1 cellular context compared by ENCODE assay signal in the genomic region with DNA sequence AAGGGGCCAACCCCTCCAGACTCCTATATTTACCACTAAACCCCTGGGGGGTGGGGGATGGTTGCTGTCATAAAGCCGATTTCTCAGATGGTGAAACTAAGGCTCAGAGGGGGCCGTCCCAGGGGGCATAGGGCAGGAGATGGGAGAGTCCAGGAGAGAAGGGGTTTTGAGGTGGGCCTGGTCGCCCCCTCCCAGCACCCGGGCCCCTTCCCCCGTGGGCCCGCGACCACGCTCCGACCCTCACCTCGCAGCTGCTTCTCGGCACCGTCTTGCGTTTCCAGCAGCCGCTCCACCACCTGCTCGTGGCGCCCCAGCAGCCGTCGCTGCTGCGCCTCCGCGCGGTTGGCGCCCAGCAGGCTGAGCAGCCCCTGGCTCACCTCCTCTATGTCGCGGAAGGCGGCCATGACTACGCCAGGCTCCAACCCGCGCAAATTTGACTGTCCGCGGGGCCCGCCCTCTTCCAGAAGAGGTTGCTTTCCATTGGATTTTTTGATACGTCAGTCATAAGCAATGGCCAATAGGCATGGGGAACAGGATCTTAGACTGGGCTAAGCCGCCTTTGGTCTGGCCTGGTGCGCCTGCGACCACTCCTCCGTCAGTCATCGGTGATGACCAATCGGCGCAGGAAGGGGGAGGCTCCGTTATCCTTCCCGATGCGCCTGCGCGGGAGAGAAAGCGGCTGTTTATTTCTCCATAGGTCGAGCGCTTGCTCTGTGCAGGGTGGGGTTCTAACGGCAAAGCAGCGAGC.
TF ChIP-seq lines count a peak whose summit lies in the region.

A gene with protein sequence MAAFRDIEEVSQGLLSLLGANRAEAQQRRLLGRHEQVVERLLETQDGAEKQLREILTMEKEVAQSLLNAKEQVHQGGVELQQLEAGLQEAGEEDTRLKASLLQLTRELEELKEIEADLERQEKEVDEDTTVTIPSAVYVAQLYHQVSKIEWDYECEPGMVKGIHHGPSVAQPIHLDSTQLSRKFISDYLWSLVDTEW (minus strand): TSS at position 410 of the 748 bp plus-strand sequence. CDS start 6 bp downstream, at position 404.

TF ChIP-seq in HEK293, 187 proteins besides CTCF, POLR2A, EP300 and RAD21 (continued from another document and continues in another):
- TF ChIP-seq, protein P1, sequence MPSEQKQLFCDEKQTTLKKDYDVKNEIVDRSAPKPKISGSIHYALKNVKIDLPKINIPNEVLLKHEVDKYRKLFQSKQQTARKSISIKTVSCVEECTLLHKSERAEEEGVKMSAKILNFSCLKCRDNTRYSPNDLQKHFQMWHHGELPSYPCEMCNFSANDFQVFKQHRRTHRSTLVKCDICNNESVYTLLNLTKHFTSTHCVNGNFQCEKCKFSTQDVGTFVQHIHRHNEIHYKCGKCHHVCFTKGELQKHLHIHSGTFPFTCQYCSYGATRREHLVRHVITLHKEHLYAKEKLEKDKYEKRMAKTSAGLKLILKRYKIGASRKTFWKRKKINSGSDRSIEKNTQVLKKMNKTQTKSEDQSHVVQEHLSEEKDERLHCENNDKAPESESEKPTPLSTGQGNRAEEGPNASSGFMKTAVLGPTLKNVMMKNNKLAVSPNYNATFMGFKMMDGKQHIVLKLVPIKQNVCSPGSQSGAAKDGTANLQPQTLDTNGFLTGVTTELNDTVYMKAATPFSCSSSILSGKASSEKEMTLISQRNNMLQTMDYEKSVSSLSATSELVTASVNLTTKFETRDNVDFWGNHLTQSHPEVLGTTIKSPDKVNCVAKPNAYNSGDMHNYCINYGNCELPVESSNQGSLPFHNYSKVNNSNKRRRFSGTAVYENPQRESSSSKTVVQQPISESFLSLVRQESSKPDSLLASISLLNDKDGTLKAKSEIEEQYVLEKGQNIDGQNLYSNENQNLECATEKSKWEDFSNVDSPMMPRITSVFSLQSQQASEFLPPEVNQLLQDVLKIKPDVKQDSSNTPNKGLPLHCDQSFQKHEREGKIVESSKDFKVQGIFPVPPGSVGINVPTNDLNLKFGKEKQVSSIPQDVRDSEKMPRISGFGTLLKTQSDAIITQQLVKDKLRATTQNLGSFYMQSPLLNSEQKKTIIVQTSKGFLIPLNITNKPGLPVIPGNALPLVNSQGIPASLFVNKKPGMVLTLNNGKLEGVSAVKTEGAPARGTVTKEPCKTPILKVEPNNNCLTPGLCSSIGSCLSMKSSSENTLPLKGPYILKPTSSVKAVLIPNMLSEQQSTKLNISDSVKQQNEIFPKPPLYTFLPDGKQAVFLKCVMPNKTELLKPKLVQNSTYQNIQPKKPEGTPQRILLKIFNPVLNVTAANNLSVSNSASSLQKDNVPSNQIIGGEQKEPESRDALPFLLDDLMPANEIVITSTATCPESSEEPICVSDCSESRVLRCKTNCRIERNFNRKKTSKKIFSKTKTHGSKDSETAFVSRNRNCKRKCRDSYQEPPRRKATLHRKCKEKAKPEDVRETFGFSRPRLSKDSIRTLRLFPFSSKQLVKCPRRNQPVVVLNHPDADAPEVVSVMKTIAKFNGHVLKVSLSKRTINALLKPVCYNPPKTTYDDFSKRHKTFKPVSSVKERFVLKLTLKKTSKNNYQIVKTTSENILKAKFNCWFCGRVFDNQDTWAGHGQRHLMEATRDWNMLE (tag by site-specific recombination; conservative IDR thresholded peaks at IDR 0.05; ENCODE audit: low read depth) = no peak
- TF ChIP-seq ZFP3 (tag by site-specific recombination; IDR thresholded peaks at IDR 0.05; ENCODE audit: low read depth) = peak; percentile 95
- TF ChIP-seq ZNF175 (tag by site-specific recombination; IDR thresholded peaks at IDR 0.05) = no peak
- TF ChIP-seq, protein P2, sequence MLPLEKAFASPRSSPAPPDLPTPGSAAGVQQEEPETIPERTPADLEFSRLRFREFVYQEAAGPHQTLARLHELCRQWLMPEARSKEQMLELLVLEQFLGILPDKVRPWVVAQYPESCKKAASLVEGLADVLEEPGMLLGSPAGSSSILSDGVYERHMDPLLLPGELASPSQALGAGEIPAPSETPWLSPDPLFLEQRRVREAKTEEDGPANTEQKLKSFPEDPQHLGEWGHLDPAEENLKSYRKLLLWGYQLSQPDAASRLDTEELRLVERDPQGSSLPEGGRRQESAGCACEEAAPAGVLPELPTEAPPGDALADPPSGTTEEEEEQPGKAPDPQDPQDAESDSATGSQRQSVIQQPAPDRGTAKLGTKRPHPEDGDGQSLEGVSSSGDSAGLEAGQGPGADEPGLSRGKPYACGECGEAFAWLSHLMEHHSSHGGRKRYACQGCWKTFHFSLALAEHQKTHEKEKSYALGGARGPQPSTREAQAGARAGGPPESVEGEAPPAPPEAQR (tag by site-specific recombination; IDR thresholded peaks at IDR 0.05) = no peak
- TF ChIP-seq KLF8 (tag by site-specific recombination; IDR thresholded peaks at IDR 0.05) = 0 out of 2 replicates have a peak, but pooled peaks have one; percentile 36
- no peak for TF ChIP-seq WT1 (tag by site-specific recombination; IDR thresholded peaks at IDR 0.05)
- TF ChIP-seq, protein P3, sequence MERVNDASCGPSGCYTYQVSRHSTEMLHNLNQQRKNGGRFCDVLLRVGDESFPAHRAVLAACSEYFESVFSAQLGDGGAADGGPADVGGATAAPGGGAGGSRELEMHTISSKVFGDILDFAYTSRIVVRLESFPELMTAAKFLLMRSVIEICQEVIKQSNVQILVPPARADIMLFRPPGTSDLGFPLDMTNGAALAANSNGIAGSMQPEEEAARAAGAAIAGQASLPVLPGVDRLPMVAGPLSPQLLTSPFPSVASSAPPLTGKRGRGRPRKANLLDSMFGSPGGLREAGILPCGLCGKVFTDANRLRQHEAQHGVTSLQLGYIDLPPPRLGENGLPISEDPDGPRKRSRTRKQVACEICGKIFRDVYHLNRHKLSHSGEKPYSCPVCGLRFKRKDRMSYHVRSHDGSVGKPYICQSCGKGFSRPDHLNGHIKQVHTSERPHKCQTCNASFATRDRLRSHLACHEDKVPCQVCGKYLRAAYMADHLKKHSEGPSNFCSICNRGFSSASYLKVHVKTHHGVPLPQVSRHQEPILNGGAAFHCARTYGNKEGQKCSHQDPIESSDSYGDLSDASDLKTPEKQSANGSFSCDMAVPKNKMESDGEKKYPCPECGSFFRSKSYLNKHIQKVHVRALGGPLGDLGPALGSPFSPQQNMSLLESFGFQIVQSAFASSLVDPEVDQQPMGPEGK (tag by site-specific recombination; IDR thresholded peaks at IDR 0.05) = peak; percentile 72
- no peak for TF ChIP-seq ZNF670 (tag by site-specific recombination; IDR thresholded peaks at IDR 0.05; ENCODE audit: low read depth)
- TF ChIP-seq KLF1 (tag by site-specific recombination; IDR thresholded peaks at IDR 0.05) = peak; percentile 9; the same call in 1 of the 2 replicates
- TF ChIP-seq, protein P4, sequence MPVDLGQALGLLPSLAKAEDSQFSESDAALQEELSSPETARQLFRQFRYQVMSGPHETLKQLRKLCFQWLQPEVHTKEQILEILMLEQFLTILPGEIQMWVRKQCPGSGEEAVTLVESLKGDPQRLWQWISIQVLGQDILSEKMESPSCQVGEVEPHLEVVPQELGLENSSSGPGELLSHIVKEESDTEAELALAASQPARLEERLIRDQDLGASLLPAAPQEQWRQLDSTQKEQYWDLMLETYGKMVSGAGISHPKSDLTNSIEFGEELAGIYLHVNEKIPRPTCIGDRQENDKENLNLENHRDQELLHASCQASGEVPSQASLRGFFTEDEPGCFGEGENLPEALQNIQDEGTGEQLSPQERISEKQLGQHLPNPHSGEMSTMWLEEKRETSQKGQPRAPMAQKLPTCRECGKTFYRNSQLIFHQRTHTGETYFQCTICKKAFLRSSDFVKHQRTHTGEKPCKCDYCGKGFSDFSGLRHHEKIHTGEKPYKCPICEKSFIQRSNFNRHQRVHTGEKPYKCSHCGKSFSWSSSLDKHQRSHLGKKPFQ (tag by site-specific recombination; IDR thresholded peaks at IDR 0.05) = no peak
- TF ChIP-seq OVOL3 (tag by site-specific recombination; IDR thresholded peaks at IDR 0.05) = peak; percentile 51; the same call in 1 of the 2 replicates
- no peak for TF ChIP-seq ZNF530 (tag by site-specific recombination; IDR thresholded peaks at IDR 0.05; ENCODE audit: low read depth)
- no peak for TF ChIP-seq GLI4 (tag by site-specific recombination; IDR thresholded peaks at IDR 0.05)
- no peak; the same call in none of the 2 replicates for TF ChIP-seq ZNF600 (tag by site-specific recombination; IDR thresholded peaks at IDR 0.05)
- TF ChIP-seq ZNF19 (tag by site-specific recombination; IDR thresholded peaks at IDR 0.05; ENCODE audit: low read depth) = no peak
- TF ChIP-seq, protein P5, sequence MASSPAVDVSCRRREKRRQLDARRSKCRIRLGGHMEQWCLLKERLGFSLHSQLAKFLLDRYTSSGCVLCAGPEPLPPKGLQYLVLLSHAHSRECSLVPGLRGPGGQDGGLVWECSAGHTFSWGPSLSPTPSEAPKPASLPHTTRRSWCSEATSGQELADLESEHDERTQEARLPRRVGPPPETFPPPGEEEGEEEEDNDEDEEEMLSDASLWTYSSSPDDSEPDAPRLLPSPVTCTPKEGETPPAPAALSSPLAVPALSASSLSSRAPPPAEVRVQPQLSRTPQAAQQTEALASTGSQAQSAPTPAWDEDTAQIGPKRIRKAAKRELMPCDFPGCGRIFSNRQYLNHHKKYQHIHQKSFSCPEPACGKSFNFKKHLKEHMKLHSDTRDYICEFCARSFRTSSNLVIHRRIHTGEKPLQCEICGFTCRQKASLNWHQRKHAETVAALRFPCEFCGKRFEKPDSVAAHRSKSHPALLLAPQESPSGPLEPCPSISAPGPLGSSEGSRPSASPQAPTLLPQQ (tag by site-specific recombination; IDR thresholded peaks at IDR 0.05) = peak; percentile 83
- TF ChIP-seq MYNN (tag by site-specific recombination; IDR thresholded peaks at IDR 0.05; ENCODE audit: borderline replicate concordance) = no peak
- TF ChIP-seq ZNF555 (tag by site-specific recombination; conservative IDR thresholded peaks at IDR 0.05) = no peak
- no peak for TF ChIP-seq ZNF350 (tag by site-specific recombination; IDR thresholded peaks at IDR 0.05)
- no peak for TF ChIP-seq HOXD13 (CRISPR knock-in tag; IDR thresholded peaks at IDR 0.05; ENCODE audit: borderline replicate concordance)
- TF ChIP-seq ZNF701 (tag by site-specific recombination; IDR thresholded peaks at IDR 0.05) = no peak
- peak; percentile 34; the same call in 1 of the 2 replicates for TF ChIP-seq ZBTB48 (tag by site-specific recombination; IDR thresholded peaks at IDR 0.05)
- no peak for TF ChIP-seq ZNF404 (tag by site-specific recombination; IDR thresholded peaks at IDR 0.05)
- no peak for TF ChIP-seq ZNF707 (tag by site-specific recombination; IDR thresholded peaks at IDR 0.05)
- no peak for TF ChIP-seq ZNF138 (tag by site-specific recombination; IDR thresholded peaks at IDR 0.05; ENCODE audit: borderline replicate concordance)
- no peak for TF ChIP-seq ZNF341 (tag by site-specific recombination; IDR thresholded peaks at IDR 0.05; ENCODE audit: low read depth)
- TF ChIP-seq KLF16 (tag by site-specific recombination; IDR thresholded peaks at IDR 0.05) = peak; percentile 85
- no peak for TF ChIP-seq ZBTB1 (tag by site-specific recombination; IDR thresholded peaks at IDR 0.05)
- peak; percentile 94 for TF ChIP-seq ZNF391 (tag by site-specific recombination; IDR thresholded peaks at IDR 0.05; ENCODE audit: borderline replicate concordance, low read depth)
- no peak for TF ChIP-seq GFI1B (tag by site-specific recombination; IDR thresholded peaks at IDR 0.05)
- TF ChIP-seq ZNF544 (tag by site-specific recombination; IDR thresholded peaks at IDR 0.05) = no peak
- TF ChIP-seq ZNF157 (tag by site-specific recombination; IDR thresholded peaks at IDR 0.05) = no peak
- TF ChIP-seq GLI2 (tag by site-specific recombination; IDR thresholded peaks at IDR 0.05; ENCODE audit: borderline replicate concordance, low read depth) = no peak
- no peak for TF ChIP-seq ZNF677 (tag by site-specific recombination; IDR thresholded peaks at IDR 0.05)
- TF ChIP-seq ZNF423 (tag by site-specific recombination; IDR thresholded peaks at IDR 0.05) = no peak
- no peak for TF ChIP-seq ZNF132 (tag by site-specific recombination; IDR thresholded peaks at IDR 0.05; ENCODE audit: borderline replicate concordance)
- TF ChIP-seq ZNF335 (tag by site-specific recombination; conservative IDR thresholded peaks at IDR 0.05) = peak; percentile 81
- TF ChIP-seq, protein P6, sequence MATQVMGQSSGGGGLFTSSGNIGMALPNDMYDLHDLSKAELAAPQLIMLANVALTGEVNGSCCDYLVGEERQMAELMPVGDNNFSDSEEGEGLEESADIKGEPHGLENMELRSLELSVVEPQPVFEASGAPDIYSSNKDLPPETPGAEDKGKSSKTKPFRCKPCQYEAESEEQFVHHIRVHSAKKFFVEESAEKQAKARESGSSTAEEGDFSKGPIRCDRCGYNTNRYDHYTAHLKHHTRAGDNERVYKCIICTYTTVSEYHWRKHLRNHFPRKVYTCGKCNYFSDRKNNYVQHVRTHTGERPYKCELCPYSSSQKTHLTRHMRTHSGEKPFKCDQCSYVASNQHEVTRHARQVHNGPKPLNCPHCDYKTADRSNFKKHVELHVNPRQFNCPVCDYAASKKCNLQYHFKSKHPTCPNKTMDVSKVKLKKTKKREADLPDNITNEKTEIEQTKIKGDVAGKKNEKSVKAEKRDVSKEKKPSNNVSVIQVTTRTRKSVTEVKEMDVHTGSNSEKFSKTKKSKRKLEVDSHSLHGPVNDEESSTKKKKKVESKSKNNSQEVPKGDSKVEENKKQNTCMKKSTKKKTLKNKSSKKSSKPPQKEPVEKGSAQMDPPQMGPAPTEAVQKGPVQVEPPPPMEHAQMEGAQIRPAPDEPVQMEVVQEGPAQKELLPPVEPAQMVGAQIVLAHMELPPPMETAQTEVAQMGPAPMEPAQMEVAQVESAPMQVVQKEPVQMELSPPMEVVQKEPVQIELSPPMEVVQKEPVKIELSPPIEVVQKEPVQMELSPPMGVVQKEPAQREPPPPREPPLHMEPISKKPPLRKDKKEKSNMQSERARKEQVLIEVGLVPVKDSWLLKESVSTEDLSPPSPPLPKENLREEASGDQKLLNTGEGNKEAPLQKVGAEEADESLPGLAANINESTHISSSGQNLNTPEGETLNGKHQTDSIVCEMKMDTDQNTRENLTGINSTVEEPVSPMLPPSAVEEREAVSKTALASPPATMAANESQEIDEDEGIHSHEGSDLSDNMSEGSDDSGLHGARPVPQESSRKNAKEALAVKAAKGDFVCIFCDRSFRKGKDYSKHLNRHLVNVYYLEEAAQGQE (tag by site-specific recombination; IDR thresholded peaks at IDR 0.05) = peak; percentile 43
- TF ChIP-seq KLF9 (tag by site-specific recombination; IDR thresholded peaks at IDR 0.05; ENCODE audit: low read depth) = peak; percentile 57
- TF ChIP-seq OSR2 (tag by site-specific recombination; IDR thresholded peaks at IDR 0.05) = no peak
- peak; percentile 56; the same call in 1 of the 2 replicates for TF ChIP-seq ZSCAN23 (tag by site-specific recombination; IDR thresholded peaks at IDR 0.05)
- TF ChIP-seq, protein P7, sequence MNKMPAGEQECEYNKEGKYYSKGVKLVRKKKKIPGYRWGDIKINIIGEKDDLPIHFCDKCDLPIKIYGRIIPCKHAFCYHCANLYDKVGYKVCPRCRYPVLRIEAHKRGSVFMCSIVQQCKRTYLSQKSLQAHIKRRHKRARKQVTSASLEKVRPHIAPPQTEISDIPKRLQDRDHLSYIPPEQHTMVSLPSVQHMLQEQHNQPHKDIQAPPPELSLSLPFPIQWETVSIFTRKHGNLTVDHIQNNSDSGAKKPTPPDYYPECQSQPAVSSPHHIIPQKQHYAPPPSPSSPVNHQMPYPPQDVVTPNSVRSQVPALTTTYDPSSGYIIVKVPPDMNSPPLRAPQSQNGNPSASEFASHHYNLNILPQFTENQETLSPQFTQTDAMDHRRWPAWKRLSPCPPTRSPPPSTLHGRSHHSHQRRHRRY (tag by site-specific recombination; IDR thresholded peaks at IDR 0.05) = no peak
- no peak for TF ChIP-seq IKZF3 (tag by site-specific recombination; IDR thresholded peaks at IDR 0.05)
- TF ChIP-seq ZNF843 (tag by site-specific recombination; IDR thresholded peaks at IDR 0.05) = peak; percentile 59; the same call in 1 of the 2 replicates
- no peak for TF ChIP-seq ZNF37A (tag by site-specific recombination; IDR thresholded peaks at IDR 0.05)
- TF ChIP-seq ZNF366 (tag by site-specific recombination; conservative IDR thresholded peaks at IDR 0.05) = no peak
